8 cellular contexts compared by ENCODE assay signal in genomic region chr2:219598308-219599078, GRCh38. TPM values are rescaled to one million over a fixed set of nuclear protein-coding genes. Genes with fewer than 3 reads are reported as not detected.
DNase-seq lines count a peak whose midpoint lies in the region; ATAC-seq and TF ChIP-seq lines count a peak whose summit lies in the region.

No MANE protein-coding gene starts in this region.

- H3K4me2 ChIP-seq in mammary epithelial cell (ENCODE audit: insufficient read depth, low read depth, low read length), result peak overlapping the region; percentile 88

- H3K9me3 Mint-ChIP-seq in CD14-positive monocyte, result peaks cover 0 to 1% (median 0%) of the 10 kb centered on the region in 7 donors

- TSS peak; percentile 78 for BruUV-seq in mammary epithelial cell (replicated peaks; lab: Mats Ljungman, UMichigan)

- peak overlapping the region; percentile 94 to 99 (median 97) for H3K27ac Mint-ChIP-seq in CD14-positive monocyte

- H2AFZ ChIP-seq in mammary epithelial cell (ENCODE audit: low read depth, low read length), result peak overlapping the region; percentile 99

- H3K27me3 ChIP-seq in HUES6 (ENCODE audit: control insufficient read depth, insufficient read depth, low read length) (no peaks in the 10 kb centered on the region), mammary epithelial cell (ENCODE audit: insufficient read depth, low read length) (no peaks in the 10 kb centered on the region), muscle layer of duodenum (ENCODE audit: low read depth, low read length) (no peaks in the 10 kb centered on the region)

- ATAC-seq in GM19467 (IDR thresholded peaks at IDR 0.05; ENCODE audit: unreplicated experiment), result no peak

- peaks cover 22 to 26% of the 10 kb centered on the region in 2 donors for H3K36me3 Mint-ChIP-seq in CD14-positive monocyte

- dilution Hi-C loops in mammary epithelial cell (cut with HindIII; ENCODE audit: low sequenced_read_pairs), result no loop called here

- no peak for TF ChIP-seq CTCF in CD14-positive monocyte (IDR thresholded peaks at IDR 0.05)
- TF ChIP-seq CTCF in mammary epithelial cell (conservative IDR thresholded peaks at IDR 0.05 in 1 of 2, IDR thresholded peaks at IDR 0.05 in 1 of 2; ENCODE audit: extremely low read depth in 1 of 2, insufficient read depth in 1 of 2, low read depth in 1 of 2, low read length in 2 of 2), result no peak

- H3K9ac ChIP-seq in HUES6 (ENCODE audit: low read length) (peak overlapping the region; percentile 42), mammary epithelial cell (ENCODE audit: insufficient read depth, low read length) (peak overlapping the region; percentile 82)

- H3K27me3 Mint-ChIP-seq in CD14-positive monocyte (ENCODE audit: low read depth in 3 of 3), result peaks cover 2 to 5% (median 2%) of the 10 kb centered on the region in 3 donors

- intact Hi-C loops in CD14-positive monocyte (cut with micrococcal nuclease), result loop anchor here (5.0 kb wide), 3 partner anchors 46 to 211 kb away; partner anchors contain the start of genes GMPPA (in 2 of the 2) and DNPEP (in 1 of the 2)
- intact Hi-C loops in mammary epithelial cell (cut with micrococcal nuclease), result loop anchor here (1.0 to 5.0 kb wide), 2 partner anchors 36 to 55 kb away; partner anchors contain the start of gene CHPF

- peaks cover 9% of the 10 kb centered on the region for H3K79me2 ChIP-seq in mammary epithelial cell (ENCODE audit: insufficient read depth, low read length)

- H3K9me3 ChIP-seq in HUES6 (ENCODE audit: control insufficient read depth, insufficient read depth, low read depth, low read length) (no peaks in the 10 kb centered on the region), mammary epithelial cell (replicated peaks; ENCODE audit: insufficient read depth, low read length) (no peaks in the 10 kb centered on the region), muscle layer of duodenum (ENCODE audit: control insufficient read depth in 1 of 2, low read length in 2 of 2) (no peaks in the 10 kb centered on the region)

- 10% methylated on average over 9 of the region's 9 CpGs for WGBS in mammary epithelial cell (ENCODE audit: low coverage, missing lambda C conversion rate)

- peaks cover 27% of the 10 kb centered on the region for H3K4me1 Mint-ChIP-seq in CD14-positive monocyte

- H3K4me1 ChIP-seq in HUES6 (ENCODE audit: control insufficient read depth, insufficient read depth, low read length) (peaks cover 24% of the 10 kb centered on the region), mammary epithelial cell (ENCODE audit: insufficient read depth, low read length) (peaks cover 16% of the 10 kb centered on the region), muscle layer of duodenum (ENCODE audit: control insufficient read depth in 1 of 2, insufficient read depth in 2 of 2, low read length in 2 of 2) (peaks cover 0 to 7% of the 10 kb centered on the region in 2 donors)

- H3K27ac ChIP-seq in HUES6 (ENCODE audit: low read depth, low read length), result peak overlapping the region; percentile 8
- peak overlapping the region; percentile 91 for H3K27ac ChIP-seq in mammary epithelial cell (ENCODE audit: insufficient read depth, low read depth, low read length)
- H3K27ac ChIP-seq in muscle layer of duodenum (ENCODE audit: low read length), result peak overlapping the region; percentile 96

- H4K20me1 ChIP-seq in mammary epithelial cell (ENCODE audit: insufficient read depth, low read length), result no peaks in the 10 kb centered on the region

- H3K36me3 ChIP-seq in HUES6 (ENCODE audit: control insufficient read depth, insufficient read depth, low read length) (peaks cover 15% of the 10 kb centered on the region), mammary epithelial cell (ENCODE audit: insufficient read depth, low read length) (no peaks in the 10 kb centered on the region), muscle layer of duodenum (ENCODE audit: control insufficient read depth in 1 of 2, insufficient read depth in 2 of 2, low read length in 2 of 2) (peaks cover 14 to 22% of the 10 kb centered on the region in 2 donors)

- H3K4me3 ChIP-seq in HUES6 (ENCODE audit: low read depth, low read length) (peak overlapping the region; percentile 90), mammary epithelial cell (replicated peaks in 1 of 3; ENCODE audit: insufficient read depth in 1 of 3, low read depth in 2 of 3, low read length in 3 of 3) (peak overlapping the region; percentile 59 to 74 (median 64)), muscle layer of duodenum (ENCODE audit: low read depth in 1 of 2, low read length in 2 of 2) (peak overlapping the region; percentile 81 to 92)

- in situ Hi-C loops in mammary epithelial cell (cut with MboI; ENCODE audit: low sequenced_read_pairs in 2 of 2), result no loop called here

- CTCF ChIA-PET in mammary epithelial cell (lab: Charles Lee; ENCODE audit: low non-redundant PET), result no interaction called here

- no peak for DNase-seq in CD14-positive monocyte (ENCODE audit: low spot score)
- no peak for DNase-seq in mammary epithelial cell
- no peak for DNase-seq in H4 (ENCODE audit: low spot score)
- no peak for DNase-seq in T1000 (lab: John Stamatoyannopoulos, UW)
- no peak for DNase-seq in NCI-H774 (lab: John Stamatoyannopoulos, UW)

- H3K4me3 Mint-ChIP-seq in CD14-positive monocyte, result peak overlapping the region; percentile 95 to 96

RNA-seq across cellular contexts. Expression of gene STK11IP, which starts 0.8 kb away (rescaled TPM):
- 10 to 100 TPM; 13.0 to 15.7 TPM for polyA plus RNA-seq in CD14-positive monocyte
- 10 to 100 TPM; 14.5 to 27.6 TPM for total RNA-seq in mammary epithelial cell
- polyA plus RNA-seq in mammary epithelial cell, result 12.4 TPM
- polyA minus RNA-seq in mammary epithelial cell, result 43.4 TPM
- 5.4 and 8.7 TPM in 2 replicates for total RNA-seq in H4 (2014; rRNA removed; shearing (Covaris generic))

RNA-seq across cellular contexts. Expression of gene INHA, which starts 26.4 kb away (rescaled TPM):
- polyA plus RNA-seq in CD14-positive monocyte (not detected), mammary epithelial cell (0.53 TPM)
- total RNA-seq in mammary epithelial cell, result 1 to 10 TPM in 1 of 2 donors, under 1 TPM in 1; 0.50 to 2.0 TPM
- polyA minus RNA-seq in mammary epithelial cell, result not detected
- 0.35 TPM in 1 of 2 replicates, not detected in the other for total RNA-seq in H4 (2014; rRNA removed; shearing (Covaris generic))

RNA-seq across cellular contexts. Expression of gene OBSL1, which starts 27.2 kb away (rescaled TPM):
- polyA plus RNA-seq in CD14-positive monocyte (not detected), mammary epithelial cell (30.8 TPM)
- total RNA-seq in mammary epithelial cell, result 10 to 100 TPM; 32.6 to 52.8 TPM
- polyA minus RNA-seq in mammary epithelial cell, result 39.7 TPM
- total RNA-seq in H4 (2014; rRNA removed; shearing (Covaris generic)), result 51.9 and 67.4 TPM in 2 replicates

RNA-seq across cellular contexts. Expression of gene SLC4A3, which starts 28.9 kb away (rescaled TPM):
- not detected for polyA plus RNA-seq in CD14-positive monocyte
- 10 to 100 TPM; 12.5 to 30.0 TPM for total RNA-seq in mammary epithelial cell
- polyA plus RNA-seq in mammary epithelial cell, result 11.2 TPM
- 12.7 TPM for polyA minus RNA-seq in mammary epithelial cell
- 2.3 and 2.9 TPM in 2 replicates for total RNA-seq in H4 (2014; rRNA removed; shearing (Covaris generic))

RNA-seq across cellular contexts. Expression of gene TMEM198, which starts 54.7 kb away (rescaled TPM):
- polyA plus RNA-seq in CD14-positive monocyte (not detected), mammary epithelial cell (2.0 TPM)
- total RNA-seq in mammary epithelial cell, result 1 to 10 TPM; 1.3 to 5.2 TPM
- 0.26 TPM for polyA minus RNA-seq in mammary epithelial cell
- total RNA-seq in H4 (2014; rRNA removed; shearing (Covaris generic)), result 0.86 and 1.9 TPM in 2 replicates

Comparison
In these comparisons a context has a peak if more than half of its experiments do, and no peak if none do; other contexts are left out.
1. H3K27ac ChIP-seq: peak in every context shown above with its lines; median percentile 96 in muscle layer of duodenum; 91 in mammary epithelial cell; 8 in HUES6.